ENCODE assay signal across 8 cellular contexts in genomic region chr7:30938435-30939316, GRCh38. TPM values are rescaled to one million over a fixed set of nuclear protein-coding genes. Genes with fewer than 3 reads are reported as not detected.
A peak's percentile ranks its signal among the peaks of the same experiment; 100 is the strongest.
DNase-seq lines count a peak whose midpoint lies in the region; ATAC-seq and TF ChIP-seq lines count a peak whose summit lies in the region.

No MANE protein-coding gene starts in this region.

- no peaks in the 10 kb centered on the region for H3K36me3 ChIP-seq in HUES6 (ENCODE audit: control insufficient read depth, insufficient read depth, low read length)
- no peaks in the 10 kb centered on the region for H3K36me3 ChIP-seq in PC-3 (ENCODE audit: low read depth, low read length)
- H3K36me3 ChIP-seq in transverse colon, result no peaks in the 10 kb centered on the region

- peaks cover 37% of the 10 kb centered on the region for H3K27me3 Mint-ChIP-seq in activated T-helper 1 cell treated with anti-CD3 and anti-CD28 coated beads, Interleukin-12 subunit alpha, Interleukin-12 subunit beta, Interleukin-2, Interleukin-4 antibody, amounts not matched to agents 30 ng/mL and 10 ng/mL and 1 ng/mL, durations not matched to agents 14 hours and 24 hours and 36 hours (ENCODE audit: insufficient read depth)

- H3K36me3 Mint-ChIP-seq in activated T-helper 1 cell treated with anti-CD3 and anti-CD28 coated beads, Interleukin-12 subunit alpha, Interleukin-12 subunit beta, Interleukin-2, Interleukin-4 antibody, amounts not matched to agents 30 ng/mL and 10 ng/mL and 1 ng/mL, durations not matched to agents 14 hours and 24 hours and 36 hours (ENCODE audit: low read depth), result no peaks in the 10 kb centered on the region

- H3K4me3 Mint-ChIP-seq in activated T-helper 1 cell treated with anti-CD3 and anti-CD28 coated beads, Interleukin-12 subunit alpha, Interleukin-12 subunit beta, Interleukin-2, Interleukin-4 antibody, amounts not matched to agents 30 ng/mL and 10 ng/mL and 1 ng/mL, durations not matched to agents 14 hours and 24 hours and 36 hours, result no peak overlapping the region

- H3K79me2 ChIP-seq in PC-3 (ENCODE audit: low read length), result no peaks in the 10 kb centered on the region

- DNase-seq in DMS53 (lab: John Stamatoyannopoulos, UW) (peak; percentile 95), PC-3 (peak; percentile 85), germinal center (ENCODE audit: low spot score) (peak; percentile 77), omental fat pad (ENCODE audit: low spot score) (peak; percentile 63), transverse colon (peak; percentile 91)
- peak; percentile 55 for DNase-seq in activated T-helper 1 cell treated with anti-CD3 and anti-CD28 coated beads, Interleukin-12 subunit alpha, Interleukin-12 subunit beta, Interleukin-2, Interleukin-4 antibody, amounts not matched to agents 30 ng/mL and 10 ng/mL and 1 ng/mL, durations not matched to agents 14 hours and 24 hours and 36 hours (ENCODE audit: low spot score)

- peak; percentile 78 for ATAC-seq in GM21515 (IDR thresholded peaks at IDR 0.05; ENCODE audit: unreplicated experiment)
- peak; percentile 95 for ATAC-seq in PC-3
- peak; percentile 75 for ATAC-seq in omental fat pad (ENCODE audit: low FRiP score)

- TF ChIP-seq EP300 in transverse colon (IDR thresholded peaks at IDR 0.05; ENCODE audit: low read depth), result no peak

- H3K9me3 ChIP-seq in HUES6 (ENCODE audit: control insufficient read depth, insufficient read depth, low read depth, low read length) (no peaks in the 10 kb centered on the region), PC-3 (ENCODE audit: low read length) (no peaks in the 10 kb centered on the region), transverse colon (no peaks in the 10 kb centered on the region)

- TF ChIP-seq POLR2A in transverse colon (IDR thresholded peaks at IDR 0.05), result no peak

- POLR2A ChIA-PET in PC-3 (lab: Charles Lee; ENCODE audit: unreplicated experiment), result no interaction called here

- TF ChIP-seq CTCF in PC-3 (conservative IDR thresholded peaks at IDR 0.05; ENCODE audit: low read depth, low read length) (peak; percentile 85), omental fat pad (IDR thresholded peaks at IDR 0.05) (peak in 2 of 3 donors; percentile 40 to 42), transverse colon (IDR thresholded peaks at IDR 0.05) (peak; percentile 93 to 99 (median 95))

- peak overlapping the region; percentile 70 for H3K4me2 ChIP-seq in PC-3 (ENCODE audit: low read length)

- no peaks in the 10 kb centered on the region for H3F3A ChIP-seq in PC-3 (ENCODE audit: low read length, unreplicated experiment)

- H3K4me1 Mint-ChIP-seq in activated T-helper 1 cell treated with anti-CD3 and anti-CD28 coated beads, Interleukin-12 subunit alpha, Interleukin-12 subunit beta, Interleukin-2, Interleukin-4 antibody, amounts not matched to agents 30 ng/mL and 10 ng/mL and 1 ng/mL, durations not matched to agents 14 hours and 24 hours and 36 hours (ENCODE audit: low read depth), result no peaks in the 10 kb centered on the region

- peak overlapping the region; percentile 77 for H2AFZ ChIP-seq in PC-3 (ENCODE audit: low read length)

- CTCF ChIA-PET in PC-3 (lab: Charles Lee), result interaction anchor here (0.7 to 0.9 kb wide), 2 partner anchors 139 to 195 kb away, joined by 3 to 4 read pairs; no protein-coding TSS in a partner anchor

- H3K4me1 ChIP-seq in HUES6 (ENCODE audit: control insufficient read depth, insufficient read depth, low read length) (peaks cover 6% of the 10 kb centered on the region; the same call in 1 of the 2 replicates), PC-3 (ENCODE audit: insufficient read depth, low read length) (0 out of 2 replicates have a peak, but pooled peaks cover 5% of the 10 kb centered on the region), transverse colon (peaks cover 2 to 37% (median 29%) of the 10 kb centered on the region in 4 donors)

- H3K9me2 ChIP-seq in PC-3 (replicated peaks; ENCODE audit: low read length), result no peaks in the 10 kb centered on the region

- in situ Hi-C loops in transverse colon (cut with MboI; ENCODE audit: low pct_ligation_motif_present in 1 of 4, low pct_unique_long_range_greater_than_20kb in 1 of 4, low sequenced_read_pairs in 3 of 4), result no loop called here

- H3K27ac Mint-ChIP-seq in activated T-helper 1 cell treated with anti-CD3 and anti-CD28 coated beads, Interleukin-12 subunit alpha, Interleukin-12 subunit beta, Interleukin-2, Interleukin-4 antibody, amounts not matched to agents 30 ng/mL and 10 ng/mL and 1 ng/mL, durations not matched to agents 14 hours and 24 hours and 36 hours, result no peak overlapping the region

- H4K20me1 ChIP-seq in PC-3 (ENCODE audit: low read length), result no peaks in the 10 kb centered on the region

- intact Hi-C loops in PC-3 (cut with micrococcal nuclease) (loop anchor here (2.0 kb wide), 1 partner anchor 40 kb away; no protein-coding TSS in a partner anchor), transverse colon (cut with DNase I; ENCODE audit: low total_unique reads) (no loop called here)
- intact Hi-C loops in activated T-helper 1 cell treated with anti-CD3 and anti-CD28 coated beads, Interleukin-12 subunit alpha, Interleukin-12 subunit beta, Interleukin-2, Interleukin-4 antibody, amounts not matched to agents 30 ng/mL and 10 ng/mL and 1 ng/mL, durations not matched to agents 14 hours and 24 hours and 36 hours (cut with micrococcal nuclease), result loop anchor here (1.0 to 2.0 kb wide), 2 partner anchors 36 to 138 kb away; no protein-coding TSS in a partner anchor

- H3K27ac ChIP-seq in HUES6 (ENCODE audit: low read depth, low read length), result no peak overlapping the region
- no peak overlapping the region for H3K27ac ChIP-seq in PC-3 (ENCODE audit: low read length)
- peak overlapping the region; percentile 78 to 82 (median 78) for H3K27ac ChIP-seq in transverse colon

- H3K9ac ChIP-seq in HUES6 (ENCODE audit: low read length) (peak overlapping the region; percentile 67), PC-3 (ENCODE audit: low read length) (no peak overlapping the region)

- H3K27me3 ChIP-seq in HUES6 (ENCODE audit: control insufficient read depth, insufficient read depth, low read length) (0 out of 2 replicates have a peak, but pooled peaks cover 7% of the 10 kb centered on the region), PC-3 (ENCODE audit: low read length) (peaks cover 38% of the 10 kb centered on the region), transverse colon (peaks cover 3% of the 10 kb centered on the region)

- BruUV-seq in PC-3 (replicated peaks; lab: Mats Ljungman, UMichigan), result no TSS peak

- WGBS in transverse colon (ENCODE audit: low coverage in 1 of 2), 2 donors, result 4 to 17% methylated on average over 4 to 25 of the region's 25 CpGs

- H3K9me3 Mint-ChIP-seq in activated T-helper 1 cell treated with anti-CD3 and anti-CD28 coated beads, Interleukin-12 subunit alpha, Interleukin-12 subunit beta, Interleukin-2, Interleukin-4 antibody, amounts not matched to agents 30 ng/mL and 10 ng/mL and 1 ng/mL, durations not matched to agents 14 hours and 24 hours and 36 hours, result no peaks in the 10 kb centered on the region

- peak overlapping the region; percentile 51 for H3K4me3 ChIP-seq in HUES6 (ENCODE audit: low read depth, low read length)
- no peak overlapping the region for H3K4me3 ChIP-seq in PC-3 (ENCODE audit: low read length)
- H3K4me3 ChIP-seq in transverse colon, result peak overlapping the region in 1 of 4 donors; percentile 20

RNA-seq across cellular contexts. Expression of gene GHRHR, which starts 25.1 kb away (rescaled TPM):
- not detected in 2 replicates for total RNA-seq in PC-3 (2014; rRNA removed)
- not detected in 2 replicates for total RNA-seq in activated T-helper 1 cell treated with anti-CD3 and anti-CD28 coated beads, Interleukin-12 subunit alpha, Interleukin-12 subunit beta, Interleukin-2, Interleukin-4 antibody, amounts not matched to agents 30 ng/mL and 10 ng/mL and 1 ng/mL, durations not matched to agents 14 hours and 24 hours and 36 hours
- not detected for total RNA-seq in omental fat pad
- not detected for total RNA-seq in transverse colon

RNA-seq across cellular contexts. Expression of gene AQP1, which starts 27.0 kb away (rescaled TPM):
- total RNA-seq in PC-3 (2014; rRNA removed), result 0.81 and 1.2 TPM in 2 replicates
- 0.12 and 0.13 TPM in 2 replicates for total RNA-seq in activated T-helper 1 cell treated with anti-CD3 and anti-CD28 coated beads, Interleukin-12 subunit alpha, Interleukin-12 subunit beta, Interleukin-2, Interleukin-4 antibody, amounts not matched to agents 30 ng/mL and 10 ng/mL and 1 ng/mL, durations not matched to agents 14 hours and 24 hours and 36 hours
- total RNA-seq in omental fat pad, result 100 to 1,000 TPM; 291 to 685 (median 428) TPM
- 10 to 100 TPM; 21.3 to 98.3 (median 28.4) TPM for total RNA-seq in transverse colon

Comparison
In these comparisons a context has a peak if more than half of its experiments do, and no peak if none do; other contexts are left out.
1. H3K27ac ChIP-seq: peak in transverse colon (4 of 4); none in HUES6 (single experiment) and PC-3 (single experiment).
2. CTCF ChIP-seq: peak in every context shown above with its lines; median percentile 95 in transverse colon; 85 in PC-3; 41 in omental fat pad.
3. Peak in every context shown above with its lines, with median percentiles within 50 percentile points of each other: DNase-seq and ATAC-seq.